In the genomic region with DNA sequence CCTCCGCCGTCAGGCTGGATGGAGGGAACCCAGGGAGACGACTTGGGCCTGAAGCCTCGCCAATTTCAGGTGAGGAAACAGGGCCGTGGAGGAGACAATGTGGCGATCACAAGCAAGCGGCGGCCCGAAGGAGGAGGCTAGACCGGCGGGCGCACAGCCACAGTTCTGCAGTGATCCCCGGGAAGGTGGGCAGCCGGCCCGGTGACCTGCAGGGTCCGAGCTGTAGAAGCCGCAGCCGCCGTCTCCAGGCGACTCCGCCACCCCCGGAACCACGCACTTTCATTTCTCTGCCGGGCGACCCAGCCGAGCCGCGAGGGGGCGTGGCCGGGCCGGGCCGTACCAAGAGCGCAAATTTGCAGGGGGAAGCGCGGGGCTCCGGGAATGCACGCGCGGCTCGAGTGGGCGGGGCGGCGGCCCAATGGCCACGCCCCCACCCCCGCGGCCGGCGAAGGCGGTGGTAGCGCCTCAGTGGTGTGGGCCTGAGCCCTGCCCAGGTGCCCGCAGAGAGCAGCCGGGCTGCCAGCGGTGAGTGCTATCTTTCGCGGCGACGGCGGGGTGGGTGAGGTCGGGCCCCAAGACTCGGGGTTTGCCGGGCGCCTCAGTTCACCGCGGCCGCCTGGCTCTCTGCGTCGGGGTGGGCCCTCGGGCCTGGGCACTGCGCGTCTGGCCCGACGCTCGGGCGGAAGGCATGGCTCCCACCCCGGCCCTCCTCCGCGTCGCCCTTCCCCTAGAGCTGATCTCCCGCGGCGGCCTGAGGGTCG, we compare ENCODE assay signal across 8 cellular contexts. TPM values are rescaled to one million over a fixed set of nuclear protein-coding genes. Genes with fewer than 3 reads are reported as not detected.
DNase-seq lines count a peak whose midpoint lies in the region; ATAC-seq and TF ChIP-seq lines count a peak whose summit lies in the region.

Gene POR, plus strand, starts transcription at position 501 of the 761 bp plus-strand sequence. CDS start 38,847 bp downstream, outside the sequence.

- CTCF ChIA-PET in RWPE1 (lab: Yijun Ruan, JAX) = interaction anchor here (0.5 to 1.1 kb wide), 2 partner anchors 17 to 36 kb away, joined by 3 read pairs; no protein-coding TSS in a partner anchor

- H3K27ac Mint-ChIP-seq in nephron = peak within 1 kb of the TSS; percentile 65 to 90 (median 70)

- peak within 1 kb of the TSS; percentile 88 to 93 (median 89) for H3K4me3 Mint-ChIP-seq in nephron

- peak; percentile 98 for ATAC-seq in stimulated activated naive CD8-positive, alpha-beta T cell treated with anti-CD3 and anti-CD28 coated beads, Interleukin-15, Interleukin-2, amounts not matched to agents 100 U/mL and 50 U/mL, for 24 hours

- H3K36me3 Mint-ChIP-seq in nephron (ENCODE audit: low read depth) = no peaks in the 10 kb centered on the region

- no peak for TF ChIP-seq CTCF in RWPE1 (conservative IDR thresholded peaks at IDR 0.05; ENCODE audit: low read depth)
- no peak for TF ChIP-seq CTCF in nephron (IDR thresholded peaks at IDR 0.05; ENCODE audit: unreplicated experiment in 3 of 3)

- H3K27ac ChIP-seq in RWPE1 = peak within 1 kb of the TSS; percentile 76

- peaks cover 12% of the 10 kb centered on the region for H3K4me1 Mint-ChIP-seq in nephron

- POLR2A ChIA-PET in RWPE1 (lab: Yijun Ruan, JAX; ENCODE audit: low non-redundant PET) = interaction anchor here (0.5 to 2.0 kb wide), 11 partner anchors 9 to 80 kb away, joined by 3 to 5 read pairs (median 3); partner anchors contain the start of gene TMEM120A

- no peaks in the 10 kb centered on the region for H3K9me3 Mint-ChIP-seq in nephron

- H3K27me3 Mint-ChIP-seq in nephron (ENCODE audit: low read depth) = no peaks in the 10 kb centered on the region

- DNase-seq in EL = peak; percentile 90
- DNase-seq in H4 (ENCODE audit: low spot score) = peak; percentile 88
- DNase-seq in LoVo (ENCODE audit: low spot score) = peak; percentile 97
- DNase-seq in RWPE1 (ENCODE audit: low spot score) = peak; percentile 94
- DNase-seq in activated T-helper 9 cell treated with anti-CD3 and anti-CD28 coated beads, Interleukin-2, amount 50 U/mL, for 16 hours (ENCODE audit: low read depth) = peak; percentile 97
- DNase-seq in fibroblast of peridontal ligament (ENCODE audit: extremely low read depth) = peak; percentile 85
- peak; percentile 98 for DNase-seq in stimulated activated naive CD8-positive, alpha-beta T cell treated with anti-CD3 and anti-CD28 coated beads, Interleukin-15, Interleukin-2, amounts not matched to agents 100 U/mL and 50 U/mL, for 24 hours

RNA-seq across cellular contexts. Expression of gene POR, which starts in this region (rescaled TPM):
- 118 and 121 TPM in 2 replicates for total RNA-seq in H4 (2014; rRNA removed; shearing (Covaris generic))

Comparison
In these comparisons a context has a peak if more than half of its experiments do, and no peak if none do; other contexts are left out.
1. Peak in every context shown above with its lines: DNase-seq, ATAC-seq and H3K27ac ChIP-seq.